9 cellular contexts compared by ENCODE assay signal in the genomic region with DNA sequence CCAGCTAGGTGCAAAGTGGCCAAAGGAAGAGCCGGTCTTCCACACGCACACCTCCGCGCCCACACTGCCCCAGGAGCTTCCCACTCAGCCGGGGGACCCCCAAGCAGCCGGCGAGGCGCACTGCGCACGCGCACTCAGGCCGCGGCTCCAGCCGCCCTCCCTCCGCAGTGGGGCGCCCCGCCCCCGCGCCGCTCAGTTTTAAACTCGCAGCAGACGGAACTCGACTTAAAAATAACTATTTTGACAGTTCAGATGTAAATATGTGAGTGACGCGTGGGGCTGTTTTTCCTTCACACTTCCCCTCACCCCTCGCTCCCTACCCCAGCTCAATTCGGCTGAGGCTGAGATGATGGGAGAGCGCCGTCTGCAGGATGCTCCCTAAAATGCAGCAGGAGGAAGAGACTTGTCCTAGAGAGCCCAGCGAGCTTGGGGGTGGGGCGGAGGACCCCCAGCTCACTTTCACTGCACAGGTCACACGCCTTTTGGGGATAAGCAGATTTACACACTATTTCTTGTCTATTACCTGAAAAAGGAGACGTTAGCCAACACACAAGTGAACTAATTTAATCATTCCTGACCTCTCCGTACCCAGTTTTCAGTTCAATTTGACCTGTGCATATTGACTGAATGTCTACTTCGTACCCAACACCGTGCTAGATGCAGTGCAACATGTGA. TPM values are rescaled to one million over a fixed set of nuclear protein-coding genes. Genes with fewer than 3 reads are reported as not detected.
DNase-seq lines count a peak whose midpoint lies in the region; ATAC-seq, FAIRE-seq and TF ChIP-seq lines count a peak whose summit lies in the region.
"Had no signal": no experiment of that assay in that cellular context is flagged by ENCODE, and none has a peak within 500 bp of the region (broad histone marks: within the 10 kb centered on the region; RNA-seq: fewer than 3 reads in every experiment).

No MANE protein-coding gene starts in this region.

- no peaks in the 10 kb centered on the region for H4K20me1 ChIP-seq in HepG2 (ENCODE audit: insufficient read depth, low read length)

- intact Hi-C loops in CD8-positive, alpha-beta T cell (cut with DNase I, micrococcal nuclease): loop anchor here (1.0 to 10.0 kb wide), 5 partner anchors 33 to 158 kb away; a partner anchor contains a TSS
- intact Hi-C loops in activated CD4-positive, alpha-beta T cell treated with anti-CD3 and anti-CD28 coated beads, Interleukin-2, amount 10 ng/mL, durations not matched to agents 24 days and 14 days (cut with micrococcal nuclease): no loop called here
- intact Hi-C loops in HepG2 (cut with micrococcal nuclease; ENCODE audit: unreplicated experiment): no loop called here

- peaks cover 6% of the 10 kb centered on the region for H3K4me1 ChIP-seq in CD8-positive, alpha-beta T cell (ENCODE audit: insufficient read depth, low read length)
- peaks cover 5% of the 10 kb centered on the region for H3K4me1 ChIP-seq in HepG2 (ENCODE audit: insufficient read depth, low read length)

- TF ChIP-seq CTCF in CD8-positive, alpha-beta T cell (IDR thresholded peaks at IDR 0.05): peak; percentile 58
- TF ChIP-seq CTCF in HepG2 (CRISPR knock-in tag; IDR thresholded peaks at IDR 0.05): peak; percentile 80

- TF ChIP-seq POLR2A in HepG2 (IDR thresholded peaks at IDR 0.05; ENCODE audit: insufficient read depth in 1 of 2, low read depth in 2 of 2, low read length in 2 of 2): no peak

- no peaks in the 10 kb centered on the region for H3K9me3 ChIP-seq in CD8-positive, alpha-beta T cell (ENCODE audit: low read length)
- H3K9me3 ChIP-seq in HepG2 (ENCODE audit: low read length): no peaks in the 10 kb centered on the region

- H3K4me3 ChIP-seq in CD8-positive, alpha-beta T cell (ENCODE audit: low read depth, low read length): peak overlapping the region; percentile 26
- peak overlapping the region; percentile 40 to 62 (median 44); a peak in 5 of 6 replicates for H3K4me3 ChIP-seq in HepG2 (replicated peaks in 1 of 3; ENCODE audit: insufficient read depth in 1 of 3, low read depth in 2 of 3, low read length in 3 of 3)

- no peaks in the 10 kb centered on the region for H3K79me2 ChIP-seq in HepG2 (ENCODE audit: insufficient read depth, low read length)

- no peaks in the 10 kb centered on the region for H3K27me3 Mint-ChIP-seq in CD8-positive, alpha-beta T cell (ENCODE audit: low read depth)
- H3K27me3 Mint-ChIP-seq in activated CD4-positive, alpha-beta T cell treated with anti-CD3 and anti-CD28 coated beads, Interleukin-2, amount 10 ng/mL, durations not matched to agents 24 days and 14 days: peaks cover 49% of the 10 kb centered on the region

- in situ Hi-C loops in KBM-7 (cut with MboI; ENCODE audit: low pct_unique_long_range_greater_than_20kb, low sequenced_read_pairs) (no loop called here), HepG2 (cut with HindIII; ENCODE audit: extremely low pct_ligation_motif_present, low pct_unique_long_range_greater_than_20kb) (no loop called here)

- 10% methylated on average over 12 of the region's 36 CpGs for WGBS in HepG2 (ENCODE audit: low lambda C conversion rate)

- no peaks in the 10 kb centered on the region for H3K36me3 ChIP-seq in CD8-positive, alpha-beta T cell (ENCODE audit: insufficient read depth, low read length)
- H3K36me3 ChIP-seq in HepG2 (replicated peaks in 1 of 2; ENCODE audit: control insufficient read depth in 1 of 2, insufficient read depth in 2 of 2, low read length in 2 of 2): no peaks in the 10 kb centered on the region

- H2AFZ ChIP-seq in HepG2 (ENCODE audit: low read length): no peak overlapping the region

- CTCF ChIA-PET in CD8-positive, alpha-beta T cell (lab: Charles Lee): interaction anchor here (0.7 to 6.5 kb wide), 18 partner anchors 8 to 170 kb away, joined by 3 to 43 read pairs (median 5); a partner anchor contains a TSS
- CTCF ChIA-PET in HepG2 (lab: Yijun Ruan, JAX; ENCODE audit: low intra/inter-chr PET ratio, low total read pairs): no interaction called here

- H3K4me2 ChIP-seq in HepG2 (ENCODE audit: low read depth, low read length): peak overlapping the region; percentile 69

- no peak for TF ChIP-seq EP300 in HepG2 (IDR thresholded peaks at IDR 0.05; ENCODE audit: low read depth in 2 of 2, low read length in 2 of 2)
- TF ChIP-seq EP300 in HepG2 (CRISPR knock-in tag; IDR thresholded peaks at IDR 0.05; ENCODE audit: borderline replicate concordance): no peak

- H3K27ac Mint-ChIP-seq in CD8-positive, alpha-beta T cell: no peak overlapping the region
- peak overlapping the region; percentile 42 for H3K27ac Mint-ChIP-seq in activated CD4-positive, alpha-beta T cell treated with anti-CD3 and anti-CD28 coated beads, Interleukin-2, amount 10 ng/mL, durations not matched to agents 24 days and 14 days

- H3K4me1 Mint-ChIP-seq in CD8-positive, alpha-beta T cell (ENCODE audit: low read depth): peaks cover 10% of the 10 kb centered on the region
- peaks cover 7% of the 10 kb centered on the region for H3K4me1 Mint-ChIP-seq in activated CD4-positive, alpha-beta T cell treated with anti-CD3 and anti-CD28 coated beads, Interleukin-2, amount 10 ng/mL, durations not matched to agents 24 days and 14 days

- POLR2A ChIA-PET in CD8-positive, alpha-beta T cell (lab: Charles Lee): interaction anchor here (0.5 to 0.6 kb wide), 2 partner anchors 282 to 2000 kb away, joined by 4 read pairs; no protein-coding TSS in a partner anchor
- POLR2A ChIA-PET in HepG2 (lab: Yijun Ruan, JAX): interaction anchor here (0.9 to 1.2 kb wide), 2 partner anchors 10 to 12 kb away, joined by 3 read pairs; no protein-coding TSS in a partner anchor

- H3K27me3 ChIP-seq in CD8-positive, alpha-beta T cell (ENCODE audit: insufficient read depth, low read length): no peaks in the 10 kb centered on the region
- H3K27me3 ChIP-seq in HepG2 (ENCODE audit: control insufficient read depth in 1 of 2, insufficient read depth in 2 of 2, low read length in 2 of 2): peaks cover 5 to 62% of the 10 kb centered on the region in 2 experiments

- FAIRE-seq in HepG2 (lab: Jason Lieb, UNC): no peak

- BruUV-seq in HepG2 (replicated peaks; lab: Mats Ljungman, UMichigan): no TSS peak

- peak; percentile 38; the same call in 1 of the 2 replicates for TF ChIP-seq RAD21 in HepG2 (CRISPR knock-in tag; IDR thresholded peaks at IDR 0.05)

- ATAC-seq in CD8-positive, alpha-beta T cell: peak; percentile 90
- ATAC-seq in HepG2: peak; percentile 69
- no peak for ATAC-seq in HG02623 (IDR thresholded peaks at IDR 0.05; ENCODE audit: unreplicated experiment)

- peak; percentile 27 to 75 (median 53) for DNase-seq in CD8-positive, alpha-beta T cell
- DNase-seq in KBM-7: peak; percentile 60
- DNase-seq in activated CD4-positive, alpha-beta T cell treated with anti-CD3 and anti-CD28 coated beads, Interleukin-2, amount 10 ng/mL, durations not matched to agents 24 days and 14 days: peak; percentile 83
- peak; percentile 26 for DNase-seq in dedifferentiated amniotic fluid mesenchymal stem cell (ENCODE audit: extremely low spot score)
- no peak for DNase-seq in HepG2 (ENCODE audit: low spot score)
- DNase-seq in stimulated activated CD4-positive, alpha-beta T cell treated with anti-CD3 and anti-CD28 coated beads, Interleukin-4, amount 100 ng/mL, for 1 hour: peak; percentile 66
- no peak for DNase-seq in NCI-H2227 (lab: John Stamatoyannopoulos, UW; ENCODE audit: unreplicated experiment)

- peak overlapping the region; percentile 86 for H3K4me3 Mint-ChIP-seq in CD8-positive, alpha-beta T cell
- peak overlapping the region; percentile 85 for H3K4me3 Mint-ChIP-seq in activated CD4-positive, alpha-beta T cell treated with anti-CD3 and anti-CD28 coated beads, Interleukin-2, amount 10 ng/mL, durations not matched to agents 24 days and 14 days

- H3K27ac ChIP-seq in CD8-positive, alpha-beta T cell (ENCODE audit: low read depth, low read length): no peak overlapping the region
- H3K27ac ChIP-seq in HepG2 (ENCODE audit: extremely low read length, insufficient read depth, low read length): no peak overlapping the region

- no peaks in the 10 kb centered on the region for H3K36me3 Mint-ChIP-seq in CD8-positive, alpha-beta T cell
- no peaks in the 10 kb centered on the region for H3K36me3 Mint-ChIP-seq in activated CD4-positive, alpha-beta T cell treated with anti-CD3 and anti-CD28 coated beads, Interleukin-2, amount 10 ng/mL, durations not matched to agents 24 days and 14 days (ENCODE audit: low read depth)

- no peaks in the 10 kb centered on the region for H3K9me3 Mint-ChIP-seq in CD8-positive, alpha-beta T cell
- no peaks in the 10 kb centered on the region for H3K9me3 Mint-ChIP-seq in activated CD4-positive, alpha-beta T cell treated with anti-CD3 and anti-CD28 coated beads, Interleukin-2, amount 10 ng/mL, durations not matched to agents 24 days and 14 days

- no peak overlapping the region for H3K9ac ChIP-seq in HepG2 (ENCODE audit: insufficient read depth, low read depth, low read length)

RNA-seq across cellular contexts. Expression of a gene that starts 8.9 kb away (rescaled TPM):
- not detected for total RNA-seq in CD8-positive, alpha-beta T cell
- 0.47 TPM in 1 of 2 replicates, not detected in the other for total RNA-seq in activated CD4-positive, alpha-beta T cell treated with anti-CD3 and anti-CD28 coated beads, Interleukin-2, amount 10 ng/mL, durations not matched to agents 24 days and 14 days
- total RNA-seq in HepG2 (2016; rRNA removed; fragmentation: Illumina TruSeq; extraction: Trizol): 0.84 and 2.3 TPM in 2 replicates
- not detected in 2 replicates for total RNA-seq in HepG2 (2016; cell fraction: cytosol; rRNA removed; fragmentation: Illumina TruSeq; extraction: Trizol; ENCODE audit: low read depth)
- 0.79 and 2.7 TPM in 2 replicates for total RNA-seq in HepG2 (2016; cell fraction: insoluble cytoplasmic fraction; rRNA removed; fragmentation: Illumina TruSeq; extraction: Trizol)
- 0.62 and 0.74 TPM in 2 replicates for total RNA-seq in HepG2 (2016; cell fraction: membrane; rRNA removed; fragmentation: Illumina TruSeq; extraction: Trizol)
- total RNA-seq in HepG2 (2016; cell fraction: nucleus; rRNA removed; fragmentation: Illumina TruSeq; extraction: Trizol): 4.5 and 8.3 TPM in 2 replicates
- 1.4 and 2.1 TPM in 2 replicates for polyA plus RNA-seq in HepG2 (2011; rRNA removed)
- polyA plus RNA-seq in HepG2 (2011; cell fraction: cytosol; rRNA removed): 0.29 and 0.59 TPM in 2 replicates
- 5.5 and 6.9 TPM in 2 replicates for polyA plus RNA-seq in HepG2 (2011; cell fraction: nucleus; rRNA removed)
- 0.32 and 1.3 TPM in 2 replicates for polyA plus RNA-seq in HepG2 (2012)
- 0.42 TPM in 1 of 2 replicates, not detected in the other for polyA plus RNA-seq in HepG2 (2016; cell fraction: cytosol; fragmentation: Illumina TruSeq; extraction: Trizol; ENCODE audit: low read depth)
- 1.2 TPM in 2 replicates for polyA plus RNA-seq in HepG2 (2016; cell fraction: insoluble cytoplasmic fraction; fragmentation: Illumina TruSeq; extraction: Trizol; ENCODE audit: low read depth)
- polyA plus RNA-seq in HepG2 (2016; cell fraction: membrane; fragmentation: Illumina TruSeq; extraction: Trizol; ENCODE audit: low read depth): 0.79 TPM in 1 of 2 replicates, not detected in the other
- polyA plus RNA-seq in HepG2 (2016; cell fraction: nucleus; fragmentation: Illumina TruSeq; extraction: Trizol; ENCODE audit: insufficient read depth, low read depth): not detected in 2 replicates
- 2.3 and 20.4 TPM in 2 replicates for polyA minus RNA-seq in HepG2 (2011; rRNA and poly(A)+ RNA removed; ENCODE audit: low replicate concordance)
- 2.9 and 3.3 TPM in 2 replicates for polyA minus RNA-seq in HepG2 (2011; cell fraction: cytosol; rRNA and poly(A)+ RNA removed)
- polyA minus RNA-seq in HepG2 (2011; cell fraction: nucleus; rRNA and poly(A)+ RNA removed): 8.5 and 10.2 TPM in 2 replicates
- total RNA-seq: HT1080 had no signal

RNA-seq across cellular contexts. Expression of a gene that starts 25.1 kb away (rescaled TPM):
- not detected for total RNA-seq in CD8-positive, alpha-beta T cell
- 0.16 and 0.17 TPM in 2 replicates for total RNA-seq in activated CD4-positive, alpha-beta T cell treated with anti-CD3 and anti-CD28 coated beads, Interleukin-2, amount 10 ng/mL, durations not matched to agents 24 days and 14 days
- 0.42 and 1.2 TPM in 2 replicates for total RNA-seq in HepG2 (2016; rRNA removed; fragmentation: Illumina TruSeq; extraction: Trizol)
- total RNA-seq in HepG2 (2016; cell fraction: cytosol; rRNA removed; fragmentation: Illumina TruSeq; extraction: Trizol; ENCODE audit: low read depth): 0.18 TPM in 1 of 2 replicates, not detected in the other
- total RNA-seq in HepG2 (2016; cell fraction: insoluble cytoplasmic fraction; rRNA removed; fragmentation: Illumina TruSeq; extraction: Trizol): 0.28 and 1.4 TPM in 2 replicates
- total RNA-seq in HepG2 (2016; cell fraction: membrane; rRNA removed; fragmentation: Illumina TruSeq; extraction: Trizol): 0.10 and 0.28 TPM in 2 replicates
- total RNA-seq in HepG2 (2016; cell fraction: nucleus; rRNA removed; fragmentation: Illumina TruSeq; extraction: Trizol): 2.8 and 3.4 TPM in 2 replicates
- 2.7 and 2.8 TPM in 2 replicates for polyA plus RNA-seq in HepG2 (2011; rRNA removed)
- 1.2 and 1.4 TPM in 2 replicates for polyA plus RNA-seq in HepG2 (2011; cell fraction: cytosol; rRNA removed)
- 6.9 and 7.0 TPM in 2 replicates for polyA plus RNA-seq in HepG2 (2011; cell fraction: nucleus; rRNA removed)
- 0.36 and 0.88 TPM in 2 replicates for polyA plus RNA-seq in HepG2 (2012)
- 0.07 and 0.09 TPM in 2 replicates for polyA plus RNA-seq in HepG2 (2016; cell fraction: cytosol; fragmentation: Illumina TruSeq; extraction: Trizol; ENCODE audit: low read depth)
- polyA plus RNA-seq in HepG2 (2016; cell fraction: insoluble cytoplasmic fraction; fragmentation: Illumina TruSeq; extraction: Trizol; ENCODE audit: low read depth): 0.48 and 0.52 TPM in 2 replicates
- polyA plus RNA-seq in HepG2 (2016; cell fraction: membrane; fragmentation: Illumina TruSeq; extraction: Trizol; ENCODE audit: low read depth): 0.12 and 0.19 TPM in 2 replicates
- polyA plus RNA-seq in HepG2 (2016; cell fraction: nucleus; fragmentation: Illumina TruSeq; extraction: Trizol; ENCODE audit: insufficient read depth, low read depth): 2.2 and 2.7 TPM in 2 replicates
- 0.37 and 5.7 TPM in 2 replicates for polyA minus RNA-seq in HepG2 (2011; rRNA and poly(A)+ RNA removed; ENCODE audit: low replicate concordance)
- polyA minus RNA-seq in HepG2 (2011; cell fraction: cytosol; rRNA and poly(A)+ RNA removed): 0.79 and 0.97 TPM in 2 replicates
- 9.9 and 10.4 TPM in 2 replicates for polyA minus RNA-seq in HepG2 (2011; cell fraction: nucleus; rRNA and poly(A)+ RNA removed)

Comparison
In these comparisons a context has a peak if more than half of its experiments do, and no peak if none do; other contexts are left out.
1. DNase-seq: peak in CD8-positive, alpha-beta T cell (7 of 7), KBM-7 (single experiment), activated CD4-positive, alpha-beta T cell treated with anti-CD3 and anti-CD28 coated beads, Interleukin-2, amount 10 ng/mL, durations not matched to agents 24 days and 14 days (single experiment), dedifferentiated amniotic fluid mesenchymal stem cell (single experiment) and stimulated activated CD4-positive, alpha-beta T cell treated with anti-CD3 and anti-CD28 coated beads, Interleukin-4, amount 100 ng/mL, for 1 hour (single experiment); none in HepG2 (single experiment) and NCI-H2227 (single experiment).
2. intact Hi-C loops: an anchor here in CD8-positive, alpha-beta T cell (1.0 to 10.0 kb wide); none called in activated CD4-positive, alpha-beta T cell treated with anti-CD3 and anti-CD28 coated beads, Interleukin-2, amount 10 ng/mL, durations not matched to agents 24 days and 14 days and HepG2.